In the genomic region with DNA sequence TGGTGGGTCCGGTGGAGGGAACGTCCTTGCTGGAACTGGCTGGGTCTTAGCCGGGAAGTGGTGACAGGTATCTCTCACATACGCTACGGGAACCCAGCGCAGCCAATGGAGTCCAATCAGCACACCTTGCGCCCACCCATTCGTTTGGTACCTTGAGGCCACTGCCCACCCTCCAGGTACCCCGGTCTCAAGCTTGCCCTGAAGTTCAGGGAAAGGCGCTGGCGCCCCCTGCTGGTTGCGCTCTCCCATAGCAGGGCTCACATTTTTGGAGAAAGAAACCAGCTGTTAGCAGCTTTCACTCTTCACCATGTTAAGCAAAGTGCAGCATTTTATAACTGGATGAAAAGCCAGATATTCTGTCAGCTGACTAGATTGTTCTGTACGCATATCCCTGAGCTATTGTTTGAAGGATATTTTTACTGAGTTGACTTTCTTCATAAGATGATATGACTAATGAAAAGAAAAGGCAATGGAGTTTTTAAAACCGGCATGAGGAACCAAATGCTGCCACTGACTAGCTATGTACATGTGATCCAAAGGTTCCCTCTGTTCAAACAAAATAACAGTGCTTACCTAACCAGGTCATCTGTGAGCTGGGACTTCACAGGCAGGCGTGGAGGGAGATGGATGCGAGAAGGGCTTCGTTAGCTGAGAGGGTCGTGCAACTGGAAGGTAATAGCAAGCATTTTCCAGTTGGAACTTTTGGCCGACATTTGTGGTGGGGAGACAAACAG, we compare ENCODE assay signal across 2 cellular contexts.
TF ChIP-seq lines count a peak whose summit lies in the region.

No MANE protein-coding gene starts in this region.

TF ChIP-seq in HCT116, 20 proteins besides CTCF, POLR2A, EP300 and RAD21:
- TF ChIP-seq SP1 (IDR thresholded peaks at IDR 0.05; ENCODE audit: low read depth) = no peak
- no peak for TF ChIP-seq SRF (IDR thresholded peaks at IDR 0.05; ENCODE audit: low read depth)
- TF ChIP-seq ZNF274 (IDR thresholded peaks at IDR 0.05; ENCODE audit: low read depth, low read length) = no peak
- TF ChIP-seq ATF3 (IDR thresholded peaks at IDR 0.05) = no peak
- TF ChIP-seq CEBPB (IDR thresholded peaks at IDR 0.05; ENCODE audit: low read depth) = no peak
- no peak for TF ChIP-seq YY1 (IDR thresholded peaks at IDR 0.05; ENCODE audit: extremely low read depth, insufficient replicate concordance, low read depth, low read length)
- TF ChIP-seq ZFX (IDR thresholded peaks at IDR 0.05) = no peak
- no peak for TF ChIP-seq REST (IDR thresholded peaks at IDR 0.05; ENCODE audit: low read depth)
- no peak for TF ChIP-seq EGR1 (IDR thresholded peaks at IDR 0.05; ENCODE audit: low read depth)
- TF ChIP-seq TCF7L2 (IDR thresholded peaks at IDR 0.05; ENCODE audit: borderline replicate concordance, extremely low read depth, insufficient read depth, insufficient read length) = no peak
- no peak for TF ChIP-seq ELF1 (IDR thresholded peaks at IDR 0.05; ENCODE audit: borderline replicate concordance, low read depth)
- no peak for TF ChIP-seq JUND (IDR thresholded peaks at IDR 0.05)
- TF ChIP-seq, protein P1, sequence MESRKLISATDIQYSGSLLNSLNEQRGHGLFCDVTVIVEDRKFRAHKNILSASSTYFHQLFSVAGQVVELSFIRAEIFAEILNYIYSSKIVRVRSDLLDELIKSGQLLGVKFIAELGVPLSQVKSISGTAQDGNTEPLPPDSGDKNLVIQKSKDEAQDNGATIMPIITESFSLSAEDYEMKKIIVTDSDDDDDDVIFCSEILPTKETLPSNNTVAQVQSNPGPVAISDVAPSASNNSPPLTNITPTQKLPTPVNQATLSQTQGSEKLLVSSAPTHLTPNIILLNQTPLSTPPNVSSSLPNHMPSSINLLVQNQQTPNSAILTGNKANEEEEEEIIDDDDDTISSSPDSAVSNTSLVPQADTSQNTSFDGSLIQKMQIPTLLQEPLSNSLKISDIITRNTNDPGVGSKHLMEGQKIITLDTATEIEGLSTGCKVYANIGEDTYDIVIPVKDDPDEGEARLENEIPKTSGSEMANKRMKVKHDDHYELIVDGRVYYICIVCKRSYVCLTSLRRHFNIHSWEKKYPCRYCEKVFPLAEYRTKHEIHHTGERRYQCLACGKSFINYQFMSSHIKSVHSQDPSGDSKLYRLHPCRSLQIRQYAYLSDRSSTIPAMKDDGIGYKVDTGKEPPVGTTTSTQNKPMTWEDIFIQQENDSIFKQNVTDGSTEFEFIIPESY (IDR thresholded peaks at IDR 0.05; ENCODE audit: extremely low read depth, insufficient replicate concordance, low read length) = no peak
- no peak for TF ChIP-seq FOSL1 (IDR thresholded peaks at IDR 0.05; ENCODE audit: low read depth)
- TF ChIP-seq SIN3A (IDR thresholded peaks at IDR 0.05; ENCODE audit: low read depth) = no peak
- no peak for TF ChIP-seq CBX3 (IDR thresholded peaks at IDR 0.05; ENCODE audit: low read depth)
- no peak for TF ChIP-seq EZH2phosphoT487 (IDR thresholded peaks at IDR 0.05; ENCODE audit: borderline replicate concordance)

TF ChIP-seq in HepG2, 621 proteins besides CTCF, POLR2A, EP300 and RAD21 (continues in another document):
- TF ChIP-seq SOX6 (IDR thresholded peaks at IDR 0.05) (no peak), SOX6 (CRISPR knock-in tag; IDR thresholded peaks at IDR 0.05) (peak; percentile 51), RXRA (CRISPR knock-in tag; IDR thresholded peaks at IDR 0.05) (peak; percentile 14; the same call in 1 of the 2 replicates), YEATS4 (CRISPR knock-in tag; IDR thresholded peaks at IDR 0.05; ENCODE audit: borderline replicate concordance) (peak; percentile 51; the same call in 1 of the 2 replicates), PAXIP1 (CRISPR knock-in tag; conservative IDR thresholded peaks at IDR 0.05) (peak; percentile 82), SRSF1 (optimal IDR thresholded peaks at IDR 0.05; ENCODE audit: low read depth, low read length) (no peak), ZNF816 (CRISPR knock-in tag; IDR thresholded peaks at IDR 0.05; ENCODE audit: borderline replicate concordance) (no peak), ZBTB4 (CRISPR knock-in tag; IDR thresholded peaks at IDR 0.05; ENCODE audit: borderline replicate concordance) (no peak), SNAPC4 (CRISPR knock-in tag; IDR thresholded peaks at IDR 0.05) (no peak), ONECUT2 (CRISPR knock-in tag; IDR thresholded peaks at IDR 0.05) (no peak), ZNF251 (CRISPR knock-in tag; IDR thresholded peaks at IDR 0.05) (no peak), ELF3 (CRISPR knock-in tag; IDR thresholded peaks at IDR 0.05) (no peak), RBM22 (optimal IDR thresholded peaks at IDR 0.05; ENCODE audit: low read length) (no peak), ZNF205 (CRISPR knock-in tag; IDR thresholded peaks at IDR 0.05) (no peak), ZNF552 (CRISPR knock-in tag; IDR thresholded peaks at IDR 0.05; ENCODE audit: borderline replicate concordance) (0 out of 2 replicates have a peak, but pooled peaks have one; percentile 25), MXD4 (CRISPR knock-in tag; IDR thresholded peaks at IDR 0.05) (0 out of 2 replicates have a peak, but pooled peaks have one; percentile 31), ZMYM4 (CRISPR knock-in tag; IDR thresholded peaks at IDR 0.05) (no peak), MED1 (CRISPR knock-in tag; IDR thresholded peaks at IDR 0.05) (0 out of 2 replicates have a peak, but pooled peaks have one; percentile 50), KAT8 (CRISPR knock-in tag; IDR thresholded peaks at IDR 0.05) (no peak), ARNTL (CRISPR knock-in tag; IDR thresholded peaks at IDR 0.05) (0 out of 2 replicates have a peak, but pooled peaks have one; percentile 32), FOXP1 (IDR thresholded peaks at IDR 0.05) (no peak), FOXP1 (CRISPR knock-in tag; IDR thresholded peaks at IDR 0.05) (no peak), THAP11 (CRISPR knock-in tag; IDR thresholded peaks at IDR 0.05) (no peak)
- TF ChIP-seq, protein P2, sequence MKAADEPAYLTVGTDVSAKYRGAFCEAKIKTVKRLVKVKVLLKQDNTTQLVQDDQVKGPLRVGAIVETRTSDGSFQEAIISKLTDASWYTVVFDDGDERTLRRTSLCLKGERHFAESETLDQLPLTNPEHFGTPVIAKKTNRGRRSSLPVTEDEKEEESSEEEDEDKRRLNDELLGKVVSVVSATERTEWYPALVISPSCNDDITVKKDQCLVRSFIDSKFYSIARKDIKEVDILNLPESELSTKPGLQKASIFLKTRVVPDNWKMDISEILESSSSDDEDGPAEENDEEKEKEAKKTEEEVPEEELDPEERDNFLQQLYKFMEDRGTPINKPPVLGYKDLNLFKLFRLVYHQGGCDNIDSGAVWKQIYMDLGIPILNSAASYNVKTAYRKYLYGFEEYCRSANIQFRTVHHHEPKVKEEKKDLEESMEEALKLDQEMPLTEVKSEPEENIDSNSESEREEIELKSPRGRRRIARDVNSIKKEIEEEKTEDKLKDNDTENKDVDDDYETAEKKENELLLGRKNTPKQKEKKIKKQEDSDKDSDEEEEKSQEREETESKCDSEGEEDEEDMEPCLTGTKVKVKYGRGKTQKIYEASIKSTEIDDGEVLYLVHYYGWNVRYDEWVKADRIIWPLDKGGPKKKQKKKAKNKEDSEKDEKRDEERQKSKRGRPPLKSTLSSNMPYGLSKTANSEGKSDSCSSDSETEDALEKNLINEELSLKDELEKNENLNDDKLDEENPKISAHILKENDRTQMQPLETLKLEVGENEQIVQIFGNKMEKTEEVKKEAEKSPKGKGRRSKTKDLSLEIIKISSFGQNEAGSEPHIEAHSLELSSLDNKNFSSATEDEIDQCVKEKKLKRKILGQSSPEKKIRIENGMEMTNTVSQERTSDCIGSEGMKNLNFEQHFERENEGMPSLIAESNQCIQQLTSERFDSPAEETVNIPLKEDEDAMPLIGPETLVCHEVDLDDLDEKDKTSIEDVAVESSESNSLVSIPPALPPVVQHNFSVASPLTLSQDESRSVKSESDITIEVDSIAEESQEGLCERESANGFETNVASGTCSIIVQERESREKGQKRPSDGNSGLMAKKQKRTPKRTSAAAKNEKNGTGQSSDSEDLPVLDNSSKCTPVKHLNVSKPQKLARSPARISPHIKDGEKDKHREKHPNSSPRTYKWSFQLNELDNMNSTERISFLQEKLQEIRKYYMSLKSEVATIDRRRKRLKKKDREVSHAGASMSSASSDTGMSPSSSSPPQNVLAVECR (CRISPR knock-in tag; IDR thresholded peaks at IDR 0.05; ENCODE audit: borderline replicate concordance) = no peak; the same call in 1 of the 2 replicates
- TF ChIP-seq, protein P3, sequence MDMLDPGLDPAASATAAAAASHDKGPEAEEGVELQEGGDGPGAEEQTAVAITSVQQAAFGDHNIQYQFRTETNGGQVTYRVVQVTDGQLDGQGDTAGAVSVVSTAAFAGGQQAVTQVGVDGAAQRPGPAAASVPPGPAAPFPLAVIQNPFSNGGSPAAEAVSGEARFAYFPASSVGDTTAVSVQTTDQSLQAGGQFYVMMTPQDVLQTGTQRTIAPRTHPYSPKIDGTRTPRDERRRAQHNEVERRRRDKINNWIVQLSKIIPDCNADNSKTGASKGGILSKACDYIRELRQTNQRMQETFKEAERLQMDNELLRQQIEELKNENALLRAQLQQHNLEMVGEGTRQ (IDR thresholded peaks at IDR 0.05; ENCODE audit: low read depth, low read length) = no peak
- TF ChIP-seq, protein P3 (CRISPR knock-in tag; IDR thresholded peaks at IDR 0.05; ENCODE audit: borderline replicate concordance) = no peak; the same call in 1 of the 2 replicates
